Comparison of ENCODE assay signal across 18 cellular contexts in the genomic region with DNA sequence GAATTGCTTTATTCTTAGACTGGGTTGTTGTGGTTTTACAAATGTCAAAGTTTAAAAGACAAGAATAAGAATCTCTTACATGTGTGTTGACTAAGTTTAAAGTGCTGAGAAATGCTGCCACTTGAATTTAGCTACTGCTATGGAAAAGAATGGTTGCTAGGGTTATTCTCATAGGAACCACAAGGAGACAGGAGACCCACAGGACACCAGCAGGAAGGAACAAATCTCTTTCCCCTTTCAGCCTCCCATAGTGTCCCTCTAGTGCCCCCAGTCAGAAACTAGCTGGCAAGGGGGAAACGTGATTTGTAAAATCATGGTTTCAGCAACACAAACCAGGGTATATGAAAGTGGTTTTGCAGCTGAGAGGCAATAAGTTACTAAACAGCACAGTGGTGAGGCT.
DNase-seq lines count a peak whose midpoint lies in the region; ATAC-seq, FAIRE-seq and TF ChIP-seq lines count a peak whose summit lies in the region.
"Had no signal": no experiment of that assay in that cellular context is flagged by ENCODE, and none has a peak within 500 bp of the region (broad histone marks: within the 10 kb centered on the region; RNA-seq: fewer than 3 reads in every experiment).

No MANE protein-coding gene starts in this region.

- H2AFZ ChIP-seq in HCT116 (ENCODE audit: low read depth, low read length, poor library complexity, severe bottlenecking) = no peak overlapping the region

- WGBS in A549 (ENCODE audit: missing lambda C conversion rate) = 75% methylated on average over 1 of the region's 1 CpG
- WGBS in iPS DF 6.9 (ENCODE audit: insufficient coverage, insufficient read length) = no CpG with 5 or more reads among the region's 1 CpG
- whole genome bisulfite sequencing in upper lobe of left lung, 2 donors = 52 to 60% methylated on average over 1 of the region's 1 CpG

- H3K27me3 ChIP-seq in HCT116 (ENCODE audit: insufficient read depth, low read length) (no peaks in the 10 kb centered on the region), iPS DF 6.9 (ENCODE audit: control insufficient read depth, insufficient read depth, low read length) (no peaks in the 10 kb centered on the region), upper lobe of left lung (no peaks in the 10 kb centered on the region)
- H3K27me3 ChIP-seq: heart left ventricle, vagina had no signal

- TF ChIP-seq CTCF in A549 (IDR thresholded peaks at IDR 0.05) (no peak), HCT116 (IDR thresholded peaks at IDR 0.05 in 2 of 3, conservative IDR thresholded peaks at IDR 0.05 in 1 of 3; ENCODE audit: borderline replicate concordance in 1 of 3, insufficient read depth in 1 of 3, low read depth in 2 of 3, low read length in 2 of 3) (peak in 2 of 3 experiments; percentile 1 to 18; a peak in 1 of 6 replicates), brain (conservative IDR thresholded peaks at IDR 0.05) (peak in 1 of 2 experiments; percentile 38), natural killer cell (IDR thresholded peaks at IDR 0.05) (no peak), upper lobe of left lung (IDR thresholded peaks at IDR 0.05) (no peak)

- H3K27ac ChIP-seq in A549 = 0 out of 6 replicates have a peak overlapping the region, but pooled peaks of 1 of the 2 experiments have one; percentile 39
- H3K27ac ChIP-seq in HCT116 (ENCODE audit: low read depth, low read length) = no peak overlapping the region
- no peak overlapping the region for H3K27ac ChIP-seq in iPS DF 6.9 (ENCODE audit: low read length)
- no peak overlapping the region for H3K27ac ChIP-seq in upper lobe of left lung
- H3K27ac ChIP-seq: heart left ventricle, psoas muscle, vagina had no signal

- CTCF ChIA-PET in A549 (lab: Yijun Ruan, JAX) = interaction anchor here (0.7 to 1.8 kb wide), 5 partner anchors 13 to 104 kb away, joined by 3 to 5 read pairs (median 3); no protein-coding TSS in a partner anchor
- CTCF ChIA-PET in HCT116 (lab: Charles Lee) = no interaction called here

- H4K20me1 ChIP-seq in HCT116 (ENCODE audit: insufficient read depth) = no peaks in the 10 kb centered on the region

- H3K9me3 ChIP-seq in A549 = no peaks in the 10 kb centered on the region
- H3K9me3 ChIP-seq in HCT116 (ENCODE audit: control insufficient read depth in 1 of 2, insufficient read depth in 1 of 2, low read depth in 1 of 2, low read length in 2 of 2) = no peaks in the 10 kb centered on the region
- H3K9me3 ChIP-seq in iPS DF 6.9 (ENCODE audit: control insufficient read depth, insufficient read depth, low read length) = no peaks in the 10 kb centered on the region
- H3K9me3 ChIP-seq in upper lobe of left lung = no peaks in the 10 kb centered on the region
- H3K9me3 ChIP-seq: heart left ventricle, psoas muscle, vagina had no signal

- ATAC-seq in A549 = no peak
- ATAC-seq in HCT116 = no peak
- no peak for ATAC-seq in HG02970 (IDR thresholded peaks at IDR 0.05; ENCODE audit: low FRiP score, unreplicated experiment)
- no peak for ATAC-seq in GM18520 (IDR thresholded peaks at IDR 0.05; ENCODE audit: unreplicated experiment)
- no peak for ATAC-seq in natural killer cell
- ATAC-seq in upper lobe of left lung (ENCODE audit: low FRiP score in 2 of 2) = no peak
- ATAC-seq: activated T-cell treated with anti-CD3 and anti-CD28 coated beads, Interleukin-2, amount 50 U/mL, for 72 hours; heart left ventricle; psoas muscle had no signal

- H3K4me2 ChIP-seq in A549 (no peak overlapping the region), HCT116 (ENCODE audit: low read length) (no peak overlapping the region)

- H3K4me3 ChIP-seq in A549 (no peak overlapping the region), HCT116 (replicated peaks in 1 of 2; ENCODE audit: low read depth in 1 of 2, low read length in 2 of 2) (no peak overlapping the region), iPS DF 6.9 (ENCODE audit: low read length) (no peak overlapping the region), upper lobe of left lung (no peak overlapping the region)
- H3K4me3 ChIP-seq: heart left ventricle, psoas muscle, vagina had no signal

- DNase-seq in A549 (ENCODE audit: low read depth in 1 of 2, low spot score in 1 of 2) = peak; percentile 3 to 32
- DNase-seq in HCT116 (ENCODE audit: low read depth, low spot score) = no peak
- peak; percentile 20 for DNase-seq in iPS DF 6.9 (ENCODE audit: low read depth, low spot score)
- DNase-seq in natural killer cell = no peak
- DNase-seq in upper lobe of left lung = no peak
- DNase-seq: activated CD4-positive, alpha-beta memory T cell treated with anti-CD3 and anti-CD28 coated beads, Interleukin-2, amount 10 ng/mL, durations not matched to agents 7 days and 5 days; activated naive CD8-positive, alpha-beta T cell treated with anti-CD3 and anti-CD28 coated beads for 36 hours; activated T-cell treated with anti-CD3 and anti-CD28 coated beads, Interleukin-2, amount 50 U/mL, for 72 hours; cerebellar nuclear complex; heart left ventricle; NCI-H1694 treated with DMSO at 0.1 percent for 48 hours; psoas muscle had no signal

- peaks cover 40% of the 10 kb centered on the region for H3K4me1 Mint-ChIP-seq in brain
- no peaks in the 10 kb centered on the region for H3K4me1 Mint-ChIP-seq in natural killer cell
- H3K4me1 Mint-ChIP-seq: activated CD4-positive, alpha-beta memory T cell treated with anti-CD3 and anti-CD28 coated beads, Interleukin-2, amount 10 ng/mL, durations not matched to agents 7 days and 5 days; activated naive CD8-positive, alpha-beta T cell treated with anti-CD3 and anti-CD28 coated beads for 36 hours had no signal

- no peaks in the 10 kb centered on the region for H3K79me2 ChIP-seq in HCT116 (ENCODE audit: insufficient read depth, low read length)

- TF ChIP-seq POLR2A in A549 (IDR thresholded peaks at IDR 0.05; ENCODE audit: low read length) (no peak), HCT116 (IDR thresholded peaks at IDR 0.05; ENCODE audit: borderline replicate concordance, extremely low read depth, insufficient read depth, insufficient read length) (no peak), upper lobe of left lung (IDR thresholded peaks at IDR 0.05) (no peak)

- no peaks in the 10 kb centered on the region for H3K36me3 ChIP-seq in HCT116 (ENCODE audit: control insufficient read depth in 1 of 2, insufficient read depth in 2 of 2, low read length in 2 of 2)
- no peaks in the 10 kb centered on the region for H3K36me3 ChIP-seq in iPS DF 6.9 (ENCODE audit: control insufficient read depth, insufficient read depth, low read length)
- H3K36me3 ChIP-seq in upper lobe of left lung = no peaks in the 10 kb centered on the region
- H3K36me3 ChIP-seq: heart left ventricle, vagina had no signal

- no peak overlapping the region for H3K9ac ChIP-seq in HCT116 (ENCODE audit: low read length)

- H3K4me3 Mint-ChIP-seq in brain = peak overlapping the region in 1 of 5 experiments; percentile 33
- no peak overlapping the region for H3K4me3 Mint-ChIP-seq in natural killer cell
- H3K4me3 Mint-ChIP-seq: activated CD4-positive, alpha-beta memory T cell treated with anti-CD3 and anti-CD28 coated beads, Interleukin-2, amount 10 ng/mL, durations not matched to agents 7 days and 5 days; activated naive CD8-positive, alpha-beta T cell treated with anti-CD3 and anti-CD28 coated beads for 36 hours; activated T-cell treated with anti-CD3 and anti-CD28 coated beads, Interleukin-2, amount 50 U/mL, for 72 hours had no signal

- no TSS peak for BruUV-seq in HCT116 (replicated peaks; lab: Mats Ljungman, UMichigan)

- H3K36me3 Mint-ChIP-seq in brain (peaks cover 7% of the 10 kb centered on the region), natural killer cell (no peaks in the 10 kb centered on the region)
- H3K36me3 Mint-ChIP-seq: activated naive CD8-positive, alpha-beta T cell treated with anti-CD3 and anti-CD28 coated beads for 36 hours had no signal

- H3K9me3 Mint-ChIP-seq in brain (no peaks in the 10 kb centered on the region), natural killer cell (no peaks in the 10 kb centered on the region)
- H3K9me3 Mint-ChIP-seq: activated CD4-positive, alpha-beta memory T cell treated with anti-CD3 and anti-CD28 coated beads, Interleukin-2, amount 10 ng/mL, durations not matched to agents 7 days and 5 days; activated naive CD8-positive, alpha-beta T cell treated with anti-CD3 and anti-CD28 coated beads for 36 hours; activated T-cell treated with anti-CD3 and anti-CD28 coated beads, Interleukin-2, amount 50 U/mL, for 72 hours had no signal

- TF ChIP-seq EP300 in A549 (IDR thresholded peaks at IDR 0.05) (no peak), upper lobe of left lung (IDR thresholded peaks at IDR 0.05) (no peak)

- TF ChIP-seq RAD21 in A549 (conservative IDR thresholded peaks at IDR 0.05 in 1 of 2, IDR thresholded peaks at IDR 0.05 in 1 of 2) (peak in 1 of 2 experiments; percentile 28; a peak in 1 of 5 replicates), HCT116 (IDR thresholded peaks at IDR 0.05; ENCODE audit: low read depth) (0 out of 2 replicates have a peak, but pooled peaks have one; percentile 4)

- H3K4me1 ChIP-seq in A549 (peaks cover 28% of the 10 kb centered on the region), HCT116 (ENCODE audit: control insufficient read depth in 1 of 2, insufficient read depth in 2 of 2, low read length in 2 of 2) (no peaks in the 10 kb centered on the region), iPS DF 6.9 (ENCODE audit: control insufficient read depth, insufficient read depth, low read length) (no peaks in the 10 kb centered on the region), upper lobe of left lung (peaks cover 0 to 5% (median 0%) of the 10 kb centered on the region in 4 donors)
- H3K4me1 ChIP-seq: psoas muscle, vagina had no signal

- H3K27ac Mint-ChIP-seq in brain (peak overlapping the region in 3 of 5 experiments; percentile 18 to 82 (median 40)), natural killer cell (no peak overlapping the region)
- H3K27ac Mint-ChIP-seq: activated CD4-positive, alpha-beta memory T cell treated with anti-CD3 and anti-CD28 coated beads, Interleukin-2, amount 10 ng/mL, durations not matched to agents 7 days and 5 days; activated naive CD8-positive, alpha-beta T cell treated with anti-CD3 and anti-CD28 coated beads for 36 hours; activated T-cell treated with anti-CD3 and anti-CD28 coated beads, Interleukin-2, amount 50 U/mL, for 72 hours had no signal

- H3K27me3 Mint-ChIP-seq in brain = no peaks in the 10 kb centered on the region
- H3K27me3 Mint-ChIP-seq in natural killer cell (ENCODE audit: low read depth in 2 of 2) = peaks cover 0 to 6% of the 10 kb centered on the region in 2 donors
- H3K27me3 Mint-ChIP-seq: activated CD4-positive, alpha-beta memory T cell treated with anti-CD3 and anti-CD28 coated beads, Interleukin-2, amount 10 ng/mL, durations not matched to agents 7 days and 5 days; activated naive CD8-positive, alpha-beta T cell treated with anti-CD3 and anti-CD28 coated beads for 36 hours had no signal

- RAD21 ChIA-PET in HCT116 (lab: Charles Lee; ENCODE audit: low non-redundant PET in 1 of 2, low total read pairs in 2 of 2, uncharacterized antibody in 2 of 2, unreplicated experiment in 2 of 2) = no interaction called here

- no peak for FAIRE-seq in A549 (lab: Jason Lieb, UNC)
- FAIRE-seq: D721Med, GM19239 had no signal

- intact Hi-C loops in HCT116 (cut with micrococcal nuclease) = no loop called here
- intact Hi-C loops in natural killer cell (cut with micrococcal nuclease) = no loop called here

- POLR2A ChIA-PET in A549 (lab: Yijun Ruan, JAX) = no interaction called here
- POLR2A ChIA-PET in HCT116 (lab: Charles Lee) = no interaction called here

- no peaks in the 10 kb centered on the region for H3K9me2 ChIP-seq in HCT116 (ENCODE audit: insufficient read depth)

TF ChIP-seq in A549, 52 proteins besides CTCF, POLR2A, EP300 and RAD21 (continues in another document):
- TF ChIP-seq HEYL (CRISPR knock-in tag; IDR thresholded peaks at IDR 0.05) = no peak

Comparison
In these comparisons a context has a peak if more than half of its experiments do, and no peak if none do; other contexts are left out.
1. DNase-seq: peak in A549 (2 of 2) and iPS DF 6.9 (single experiment); none in HCT116 (single experiment), natural killer cell (single experiment) and upper lobe of left lung (0 of 2).
2. CTCF ChIP-seq: peak in HCT116 (2 of 3); none in A549 (single experiment), natural killer cell (single experiment) and upper lobe of left lung (0 of 6).
3. H3K27ac Mint-ChIP-seq: peak in brain (3 of 5); none in natural killer cell (0 of 2).